ENCODE assay signal across 1 cellular context in the genomic region with DNA sequence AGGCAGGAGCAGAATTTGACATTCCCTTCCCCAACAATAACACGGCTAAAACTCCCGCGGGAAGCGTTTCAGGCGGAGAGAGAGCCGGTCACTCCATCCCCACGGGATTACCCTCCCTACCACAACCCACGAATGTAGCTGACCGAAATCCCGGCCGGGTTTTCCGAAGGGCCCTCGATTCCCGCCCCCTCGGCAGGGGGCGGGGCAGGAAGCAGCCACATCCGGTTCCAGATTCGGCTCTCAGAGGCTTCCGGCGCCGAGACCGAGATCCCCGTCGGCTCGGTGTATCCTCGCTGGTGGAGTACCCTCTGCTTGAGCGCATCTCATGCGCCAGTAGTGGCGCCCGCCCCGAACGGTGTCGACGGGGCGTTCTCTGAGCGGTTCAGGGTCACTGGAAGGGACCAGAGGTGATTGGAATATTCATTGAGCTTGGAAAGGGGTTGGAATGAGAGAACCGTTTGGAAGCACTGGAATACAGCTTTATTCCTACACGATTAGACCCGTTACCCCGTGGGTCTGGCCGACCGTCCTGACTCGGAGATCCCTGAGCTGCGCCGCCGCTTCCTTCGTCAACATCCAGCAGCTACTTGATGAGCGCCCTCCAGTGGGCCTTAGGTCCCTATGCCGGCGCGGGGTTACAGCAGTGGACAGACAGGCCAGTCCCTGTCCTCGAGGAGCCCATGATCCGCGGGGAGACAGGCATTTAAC.
TF ChIP-seq lines count a peak whose summit lies in the region.

No MANE protein-coding gene starts in this region.

TF ChIP-seq in HepG2, 621 proteins besides CTCF, POLR2A, EP300 and RAD21 (continued from another document and continues in another):
- TF ChIP-seq, protein P1, sequence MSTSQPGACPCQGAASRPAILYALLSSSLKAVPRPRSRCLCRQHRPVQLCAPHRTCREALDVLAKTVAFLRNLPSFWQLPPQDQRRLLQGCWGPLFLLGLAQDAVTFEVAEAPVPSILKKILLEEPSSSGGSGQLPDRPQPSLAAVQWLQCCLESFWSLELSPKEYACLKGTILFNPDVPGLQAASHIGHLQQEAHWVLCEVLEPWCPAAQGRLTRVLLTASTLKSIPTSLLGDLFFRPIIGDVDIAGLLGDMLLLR (CRISPR knock-in tag; IDR thresholded peaks at IDR 0.05) = peak; percentile 94
- no peak; the same call in none of the 2 replicates for TF ChIP-seq SIN3B (IDR thresholded peaks at IDR 0.05; ENCODE audit: low read length)
- peak; percentile 57; the same call in 1 of the 2 replicates for TF ChIP-seq ZFP37 (CRISPR knock-in tag; IDR thresholded peaks at IDR 0.05; ENCODE audit: borderline replicate concordance)
- TF ChIP-seq ZNF577 (CRISPR knock-in tag; IDR thresholded peaks at IDR 0.05; ENCODE audit: borderline replicate concordance, low read depth) = no peak
- 0 out of 2 replicates have a peak, but pooled peaks have one; percentile 18 for TF ChIP-seq HNF1A (IDR thresholded peaks at IDR 0.05; ENCODE audit: low read depth)
- TF ChIP-seq HNF1A (CRISPR knock-in tag; IDR thresholded peaks at IDR 0.05; ENCODE audit: borderline replicate concordance) = no peak; the same call in 1 of the 2 replicates
- peak; percentile 74 for TF ChIP-seq ZBTB20 (CRISPR knock-in tag; IDR thresholded peaks at IDR 0.05; ENCODE audit: borderline replicate concordance, low read depth)
- TF ChIP-seq, protein P2, sequence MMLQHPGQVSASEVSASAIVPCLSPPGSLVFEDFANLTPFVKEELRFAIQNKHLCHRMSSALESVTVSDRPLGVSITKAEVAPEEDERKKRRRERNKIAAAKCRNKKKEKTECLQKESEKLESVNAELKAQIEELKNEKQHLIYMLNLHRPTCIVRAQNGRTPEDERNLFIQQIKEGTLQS (CRISPR knock-in tag; IDR thresholded peaks at IDR 0.05) = no peak; the same call in none of the 2 replicates
- no peak for TF ChIP-seq ZFP36 (IDR thresholded peaks at IDR 0.05; ENCODE audit: borderline replicate concordance, low read depth, low read length, partially characterized antibody)
- TF ChIP-seq MAFF (IDR thresholded peaks at IDR 0.05; ENCODE audit: low read depth, low read length) = no peak
- no peak for TF ChIP-seq NKX3-1 (CRISPR knock-in tag; IDR thresholded peaks at IDR 0.05)
- no peak; the same call in 1 of the 2 replicates for TF ChIP-seq ZNF720 (CRISPR knock-in tag; IDR thresholded peaks at IDR 0.05)
- TF ChIP-seq, protein P3, sequence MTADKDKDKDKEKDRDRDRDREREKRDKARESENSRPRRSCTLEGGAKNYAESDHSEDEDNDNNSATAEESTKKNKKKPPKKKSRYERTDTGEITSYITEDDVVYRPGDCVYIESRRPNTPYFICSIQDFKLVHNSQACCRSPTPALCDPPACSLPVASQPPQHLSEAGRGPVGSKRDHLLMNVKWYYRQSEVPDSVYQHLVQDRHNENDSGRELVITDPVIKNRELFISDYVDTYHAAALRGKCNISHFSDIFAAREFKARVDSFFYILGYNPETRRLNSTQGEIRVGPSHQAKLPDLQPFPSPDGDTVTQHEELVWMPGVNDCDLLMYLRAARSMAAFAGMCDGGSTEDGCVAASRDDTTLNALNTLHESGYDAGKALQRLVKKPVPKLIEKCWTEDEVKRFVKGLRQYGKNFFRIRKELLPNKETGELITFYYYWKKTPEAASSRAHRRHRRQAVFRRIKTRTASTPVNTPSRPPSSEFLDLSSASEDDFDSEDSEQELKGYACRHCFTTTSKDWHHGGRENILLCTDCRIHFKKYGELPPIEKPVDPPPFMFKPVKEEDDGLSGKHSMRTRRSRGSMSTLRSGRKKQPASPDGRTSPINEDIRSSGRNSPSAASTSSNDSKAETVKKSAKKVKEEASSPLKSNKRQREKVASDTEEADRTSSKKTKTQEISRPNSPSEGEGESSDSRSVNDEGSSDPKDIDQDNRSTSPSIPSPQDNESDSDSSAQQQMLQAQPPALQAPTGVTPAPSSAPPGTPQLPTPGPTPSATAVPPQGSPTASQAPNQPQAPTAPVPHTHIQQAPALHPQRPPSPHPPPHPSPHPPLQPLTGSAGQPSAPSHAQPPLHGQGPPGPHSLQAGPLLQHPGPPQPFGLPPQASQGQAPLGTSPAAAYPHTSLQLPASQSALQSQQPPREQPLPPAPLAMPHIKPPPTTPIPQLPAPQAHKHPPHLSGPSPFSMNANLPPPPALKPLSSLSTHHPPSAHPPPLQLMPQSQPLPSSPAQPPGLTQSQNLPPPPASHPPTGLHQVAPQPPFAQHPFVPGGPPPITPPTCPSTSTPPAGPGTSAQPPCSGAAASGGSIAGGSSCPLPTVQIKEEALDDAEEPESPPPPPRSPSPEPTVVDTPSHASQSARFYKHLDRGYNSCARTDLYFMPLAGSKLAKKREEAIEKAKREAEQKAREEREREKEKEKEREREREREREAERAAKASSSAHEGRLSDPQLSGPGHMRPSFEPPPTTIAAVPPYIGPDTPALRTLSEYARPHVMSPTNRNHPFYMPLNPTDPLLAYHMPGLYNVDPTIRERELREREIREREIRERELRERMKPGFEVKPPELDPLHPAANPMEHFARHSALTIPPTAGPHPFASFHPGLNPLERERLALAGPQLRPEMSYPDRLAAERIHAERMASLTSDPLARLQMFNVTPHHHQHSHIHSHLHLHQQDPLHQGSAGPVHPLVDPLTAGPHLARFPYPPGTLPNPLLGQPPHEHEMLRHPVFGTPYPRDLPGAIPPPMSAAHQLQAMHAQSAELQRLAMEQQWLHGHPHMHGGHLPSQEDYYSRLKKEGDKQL (CRISPR knock-in tag; IDR thresholded peaks at IDR 0.05; ENCODE audit: low read depth) = no peak
- 0 out of 2 replicates have a peak, but pooled peaks have one; percentile 27 for TF ChIP-seq RARG (CRISPR knock-in tag; IDR thresholded peaks at IDR 0.05; ENCODE audit: low read depth)
- no peak for TF ChIP-seq ZNF10 (CRISPR knock-in tag; IDR thresholded peaks at IDR 0.05; ENCODE audit: borderline replicate concordance, low read depth)
- no peak for TF ChIP-seq PCBP2 (optimal IDR thresholded peaks at IDR 0.05; ENCODE audit: low read depth, low read length, poor library complexity, severe bottlenecking)
- TF ChIP-seq JARID2 (CRISPR knock-in tag; IDR thresholded peaks at IDR 0.05; ENCODE audit: insufficient replicate concordance) = no peak
- TF ChIP-seq ZNF24 (IDR thresholded peaks at IDR 0.05) = no peak
- TF ChIP-seq ZNF768 (CRISPR knock-in tag; IDR thresholded peaks at IDR 0.05) = peak; percentile 66; the same call in 1 of the 2 replicates
- no peak for TF ChIP-seq USF2 (IDR thresholded peaks at IDR 0.05; ENCODE audit: low read depth, low read length)
- no peak; the same call in 1 of the 2 replicates for TF ChIP-seq USF2 (CRISPR knock-in tag; IDR thresholded peaks at IDR 0.05; ENCODE audit: borderline replicate concordance)
- no peak for TF ChIP-seq ZNF337 (CRISPR knock-in tag; IDR thresholded peaks at IDR 0.05; ENCODE audit: borderline replicate concordance, low read depth)
- peak; percentile 47; the same call in 1 of the 2 replicates for TF ChIP-seq JUN (CRISPR knock-in tag; IDR thresholded peaks at IDR 0.05)
- TF ChIP-seq ZFP82 (CRISPR knock-in tag; IDR thresholded peaks at IDR 0.05; ENCODE audit: borderline replicate concordance) = no peak
- peak; percentile 65; the same call in 1 of the 2 replicates for TF ChIP-seq HINFP (CRISPR knock-in tag; IDR thresholded peaks at IDR 0.05; ENCODE audit: low read depth)
- TF ChIP-seq DNMT1 (CRISPR knock-in tag; IDR thresholded peaks at IDR 0.05) = no peak
- peak; percentile 21; the same call in 1 of the 2 replicates for TF ChIP-seq DRAP1 (CRISPR knock-in tag; IDR thresholded peaks at IDR 0.05)
- peak; percentile 87 for TF ChIP-seq RBFOX2 (IDR thresholded peaks at IDR 0.05; ENCODE audit: low read depth, low read length)
- TF ChIP-seq TBP (CRISPR knock-in tag; IDR thresholded peaks at IDR 0.05) = no peak; the same call in 1 of the 2 replicates
- peak; percentile 40; the same call in 1 of the 2 replicates for TF ChIP-seq ZNF451 (CRISPR knock-in tag; IDR thresholded peaks at IDR 0.05)
- TF ChIP-seq FOXK1 (CRISPR knock-in tag; IDR thresholded peaks at IDR 0.05; ENCODE audit: borderline replicate concordance, low read depth) = peak; percentile 22; the same call in 1 of the 2 replicates
- peak; percentile 95 for TF ChIP-seq ZSCAN30 (CRISPR knock-in tag; IDR thresholded peaks at IDR 0.05)
- no peak for TF ChIP-seq ZNF850 (CRISPR knock-in tag; conservative IDR thresholded peaks at IDR 0.05)
- TF ChIP-seq ZNF232 (CRISPR knock-in tag; IDR thresholded peaks at IDR 0.05; ENCODE audit: borderline replicate concordance) = peak; percentile 91
- TF ChIP-seq MXD4 (CRISPR knock-in tag; IDR thresholded peaks at IDR 0.05) = peak; percentile 80
- TF ChIP-seq SP140L (CRISPR knock-in tag; IDR thresholded peaks at IDR 0.05; ENCODE audit: borderline replicate concordance) = no peak; the same call in 1 of the 2 replicates
- peak; percentile 83; the same call in 1 of the 2 replicates for TF ChIP-seq PRMT3 (CRISPR knock-in tag; IDR thresholded peaks at IDR 0.05; ENCODE audit: borderline replicate concordance, low read depth)
- peak; percentile 70 for TF ChIP-seq HNRNPLL (IDR thresholded peaks at IDR 0.05; ENCODE audit: low read depth, low read length, poor library complexity, severe bottlenecking)
- peak; percentile 78 for TF ChIP-seq ZFX (CRISPR knock-in tag; IDR thresholded peaks at IDR 0.05; ENCODE audit: low read depth)
- TF ChIP-seq, protein P4, sequence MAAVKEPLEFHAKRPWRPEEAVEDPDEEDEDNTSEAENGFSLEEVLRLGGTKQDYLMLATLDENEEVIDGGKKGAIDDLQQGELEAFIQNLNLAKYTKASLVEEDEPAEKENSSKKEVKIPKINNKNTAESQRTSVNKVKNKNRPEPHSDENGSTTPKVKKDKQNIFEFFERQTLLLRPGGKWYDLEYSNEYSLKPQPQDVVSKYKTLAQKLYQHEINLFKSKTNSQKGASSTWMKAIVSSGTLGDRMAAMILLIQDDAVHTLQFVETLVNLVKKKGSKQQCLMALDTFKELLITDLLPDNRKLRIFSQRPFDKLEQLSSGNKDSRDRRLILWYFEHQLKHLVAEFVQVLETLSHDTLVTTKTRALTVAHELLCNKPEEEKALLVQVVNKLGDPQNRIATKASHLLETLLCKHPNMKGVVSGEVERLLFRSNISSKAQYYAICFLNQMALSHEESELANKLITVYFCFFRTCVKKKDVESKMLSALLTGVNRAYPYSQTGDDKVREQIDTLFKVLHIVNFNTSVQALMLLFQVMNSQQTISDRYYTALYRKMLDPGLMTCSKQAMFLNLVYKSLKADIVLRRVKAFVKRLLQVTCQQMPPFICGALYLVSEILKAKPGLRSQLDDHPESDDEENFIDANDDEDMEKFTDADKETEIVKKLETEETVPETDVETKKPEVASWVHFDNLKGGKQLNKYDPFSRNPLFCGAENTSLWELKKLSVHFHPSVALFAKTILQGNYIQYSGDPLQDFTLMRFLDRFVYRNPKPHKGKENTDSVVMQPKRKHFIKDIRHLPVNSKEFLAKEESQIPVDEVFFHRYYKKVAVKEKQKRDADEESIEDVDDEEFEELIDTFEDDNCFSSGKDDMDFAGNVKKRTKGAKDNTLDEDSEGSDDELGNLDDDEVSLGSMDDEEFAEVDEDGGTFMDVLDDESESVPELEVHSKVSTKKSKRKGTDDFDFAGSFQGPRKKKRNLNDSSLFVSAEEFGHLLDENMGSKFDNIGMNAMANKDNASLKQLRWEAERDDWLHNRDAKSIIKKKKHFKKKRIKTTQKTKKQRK (IDR thresholded peaks at IDR 0.05; ENCODE audit: low read length) = no peak
